Comparison of ENCODE assay signal across 1 cellular context in the genomic region with DNA sequence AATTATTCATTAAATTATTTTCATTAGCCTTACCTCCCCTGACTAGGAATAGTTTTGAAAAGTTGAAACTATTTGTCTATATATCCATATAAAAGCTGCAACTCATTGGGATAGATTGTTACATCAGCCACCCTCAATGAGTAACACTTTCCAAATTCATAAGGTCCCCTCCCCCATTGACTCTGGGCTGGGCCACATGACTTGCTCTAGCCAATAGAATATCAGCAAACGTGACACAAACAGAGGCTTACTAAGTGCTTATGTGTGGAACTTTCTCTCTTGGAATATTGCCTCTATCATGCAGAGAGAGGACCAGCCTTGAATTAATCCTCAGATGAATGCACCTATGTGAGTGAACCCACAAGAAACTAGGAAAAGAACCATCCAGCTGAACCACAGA.
A peak's percentile ranks its signal among the peaks of the same experiment; 100 is the strongest.
TF ChIP-seq lines count a peak whose summit lies in the region.

No MANE protein-coding gene starts in this region.

TF ChIP-seq in H1, 55 proteins besides CTCF, POLR2A, EP300 and RAD21:
- TF ChIP-seq, protein P1, sequence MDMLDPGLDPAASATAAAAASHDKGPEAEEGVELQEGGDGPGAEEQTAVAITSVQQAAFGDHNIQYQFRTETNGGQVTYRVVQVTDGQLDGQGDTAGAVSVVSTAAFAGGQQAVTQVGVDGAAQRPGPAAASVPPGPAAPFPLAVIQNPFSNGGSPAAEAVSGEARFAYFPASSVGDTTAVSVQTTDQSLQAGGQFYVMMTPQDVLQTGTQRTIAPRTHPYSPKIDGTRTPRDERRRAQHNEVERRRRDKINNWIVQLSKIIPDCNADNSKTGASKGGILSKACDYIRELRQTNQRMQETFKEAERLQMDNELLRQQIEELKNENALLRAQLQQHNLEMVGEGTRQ (IDR thresholded peaks at IDR 0.05; ENCODE audit: low read length), result 0 out of 2 replicates have a peak, but pooled peaks have one; percentile 14
- no peak for TF ChIP-seq KDM1A (IDR thresholded peaks at IDR 0.05; ENCODE audit: borderline replicate concordance, low read length)
TF ChIP-seq in H1: peak in this region for 1.
